ENCODE assay signal across 10 cellular contexts in the genomic region with DNA sequence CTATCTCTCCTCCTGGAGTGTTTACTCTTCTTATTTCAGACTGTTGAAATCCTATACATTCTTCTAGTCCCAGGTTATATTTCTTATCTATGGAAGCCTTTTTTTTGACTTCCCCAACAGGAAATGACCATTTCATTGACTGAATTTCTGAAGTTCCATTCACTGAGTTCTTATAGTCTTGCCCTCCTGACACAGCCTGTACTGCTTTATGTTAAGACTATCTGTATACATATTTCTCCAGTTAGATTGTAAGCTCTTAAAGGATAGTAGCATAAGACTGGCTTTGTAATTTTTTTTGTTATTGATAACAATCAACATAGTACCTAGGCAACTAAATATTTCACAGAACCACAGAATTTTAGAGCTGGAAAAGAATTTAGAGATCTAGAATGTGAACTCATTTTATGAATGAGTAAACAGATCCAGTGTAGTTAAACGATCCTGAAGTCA. TPM values are rescaled to one million over a fixed set of nuclear protein-coding genes. Genes with fewer than 3 reads are reported as not detected.
DNase-seq lines count a peak whose midpoint lies in the region; ATAC-seq, FAIRE-seq and TF ChIP-seq lines count a peak whose summit lies in the region.
"Had no signal": no experiment of that assay in that cellular context is flagged by ENCODE, and none has a peak within 500 bp of the region (broad histone marks: within the 10 kb centered on the region; RNA-seq: fewer than 3 reads in every experiment).

No MANE protein-coding gene starts in this region.

- H3K27ac ChIP-seq in keratinocyte (ENCODE audit: control insufficient read depth, insufficient read depth, low read length) = peak overlapping the region; percentile 87
- H3K27ac ChIP-seq in uterus = peak overlapping the region; percentile 25 to 45

- peak overlapping the region; percentile 29 for H3K4me2 ChIP-seq in keratinocyte (ENCODE audit: control insufficient read depth, extremely low read depth, insufficient read depth, low read depth, low read length)

- H3K79me2 ChIP-seq in keratinocyte (ENCODE audit: control insufficient read depth, insufficient read depth, low read length) = peaks cover 70% of the 10 kb centered on the region

- H3K4me1 Mint-ChIP-seq in natural killer cell (peaks cover 24 to 31% of the 10 kb centered on the region in 2 donors), immature natural killer cell (peaks cover 25 to 33% of the 10 kb centered on the region in 2 donors)
- H3K4me1 Mint-ChIP-seq in natural killer cell treated with Interleukin-12 subunit alpha and Interleukin-12 subunit beta and Interleukin-15 and Interleukin-18, amount 100 ng/mL, for 72 hours (ENCODE audit: low read depth in 2 of 2) = peaks cover 45 to 54% of the 10 kb centered on the region in 2 donors
- peaks cover 77% of the 10 kb centered on the region for H3K4me1 Mint-ChIP-seq in activated naive CD8-positive, alpha-beta T cell (ENCODE audit: low read depth)

- dilution Hi-C loops in keratinocyte (cut with MboI; ENCODE audit: extremely low pct_ligation_motif_present, low sequenced_read_pairs) = no loop called here

- H3K36me3 ChIP-seq in keratinocyte (ENCODE audit: control insufficient read depth in 2 of 2, extremely low read depth in 1 of 2, insufficient read depth in 2 of 2, low read length in 2 of 2) = no peaks in the 10 kb centered on the region
- no peaks in the 10 kb centered on the region for H3K36me3 ChIP-seq in uterus

- H3K36me3 Mint-ChIP-seq in natural killer cell (no peaks in the 10 kb centered on the region), immature natural killer cell (no peaks in the 10 kb centered on the region)
- no peaks in the 10 kb centered on the region for H3K36me3 Mint-ChIP-seq in natural killer cell treated with Interleukin-12 subunit alpha and Interleukin-12 subunit beta and Interleukin-15 and Interleukin-18, amount 100 ng/mL, for 72 hours
- H3K36me3 Mint-ChIP-seq in activated naive CD8-positive, alpha-beta T cell = no peaks in the 10 kb centered on the region
- H3K36me3 Mint-ChIP-seq: CD14-positive monocyte had no signal

- H3K4me1 ChIP-seq in keratinocyte (ENCODE audit: control insufficient read depth, extremely low read depth, insufficient read depth, low read length) = peaks cover 74% of the 10 kb centered on the region
- H3K4me1 ChIP-seq in uterus = peaks cover 0 to 3% of the 10 kb centered on the region in 2 donors

- H3K9me3 ChIP-seq in keratinocyte (ENCODE audit: control insufficient read depth, low read depth, low read length) (no peaks in the 10 kb centered on the region), uterus (no peaks in the 10 kb centered on the region)

- TF ChIP-seq CTCF in natural killer cell (IDR thresholded peaks at IDR 0.05) (no peak), keratinocyte (optimal IDR thresholded peaks at IDR 0.05 in 1 of 3, IDR thresholded peaks at IDR 0.05 in 1 of 3, conservative IDR thresholded peaks at IDR 0.05 in 1 of 3; ENCODE audit: extremely low read depth in 1 of 3, insufficient read depth in 2 of 3, low read length in 3 of 3) (no peak), uterus (IDR thresholded peaks at IDR 0.05) (no peak)

- TF ChIP-seq POLR2A in uterus (IDR thresholded peaks at IDR 0.05) = no peak

- no peaks in the 10 kb centered on the region for H3K9me3 Mint-ChIP-seq in natural killer cell
- no peaks in the 10 kb centered on the region for H3K9me3 Mint-ChIP-seq in natural killer cell treated with Interleukin-12 subunit alpha and Interleukin-12 subunit beta and Interleukin-15 and Interleukin-18, amount 100 ng/mL, for 72 hours
- no peaks in the 10 kb centered on the region for H3K9me3 Mint-ChIP-seq in activated naive CD8-positive, alpha-beta T cell (ENCODE audit: low read depth)
- H3K9me3 Mint-ChIP-seq in immature natural killer cell = no peaks in the 10 kb centered on the region
- H3K9me3 Mint-ChIP-seq: CD14-positive monocyte had no signal

- no peak for FAIRE-seq in keratinocyte (lab: Jason Lieb, UNC)

- H4K20me1 ChIP-seq in keratinocyte (ENCODE audit: control insufficient read depth, extremely low read depth, insufficient read depth, low read length) = no peaks in the 10 kb centered on the region

- H3K27me3 Mint-ChIP-seq in natural killer cell (ENCODE audit: low read depth in 2 of 2) = no peaks in the 10 kb centered on the region
- H3K27me3 Mint-ChIP-seq in natural killer cell treated with Interleukin-12 subunit alpha and Interleukin-12 subunit beta and Interleukin-15 and Interleukin-18, amount 100 ng/mL, for 72 hours = no peaks in the 10 kb centered on the region
- H3K27me3 Mint-ChIP-seq in activated naive CD8-positive, alpha-beta T cell = no peaks in the 10 kb centered on the region
- H3K27me3 Mint-ChIP-seq in immature natural killer cell (ENCODE audit: low read depth in 3 of 3) = peaks cover 0 to 9% (median 2%) of the 10 kb centered on the region in 3 donors

- H3K27me3 ChIP-seq in keratinocyte (ENCODE audit: control insufficient read depth, extremely low read depth, insufficient read depth, low read length) (no peaks in the 10 kb centered on the region), uterus (no peaks in the 10 kb centered on the region)

- intact Hi-C loops in natural killer cell (cut with micrococcal nuclease) = loop anchor here (5.0 to 10.0 kb wide), 2 partner anchors 38 to 225 kb away; no protein-coding TSS in a partner anchor
- intact Hi-C loops in uterus (cut with DNase I; ENCODE audit: low total_unique reads) = loop anchor here (5.0 kb wide), 1 partner anchor 82 kb away; no protein-coding TSS in a partner anchor

- no peak overlapping the region for H2AFZ ChIP-seq in keratinocyte (ENCODE audit: control insufficient read depth, low read length)

- H3K27ac Mint-ChIP-seq in natural killer cell (peak overlapping the region; percentile 5 to 72), immature natural killer cell (peak overlapping the region in 3 of 6 donors; percentile 21 to 74 (median 45))
- H3K27ac Mint-ChIP-seq in natural killer cell treated with Interleukin-12 subunit alpha and Interleukin-12 subunit beta and Interleukin-15 and Interleukin-18, amount 100 ng/mL, for 72 hours = peak overlapping the region in 1 of 2 donors; percentile 98
- peak overlapping the region; percentile 95 for H3K27ac Mint-ChIP-seq in activated naive CD8-positive, alpha-beta T cell
- H3K27ac Mint-ChIP-seq: CD14-positive monocyte had no signal

- no peak for DNase-seq in natural killer cell
- DNase-seq in natural killer cell treated with Interleukin-12 subunit alpha and Interleukin-12 subunit beta and Interleukin-15 and Interleukin-18, amount 100 ng/mL, for 72 hours (ENCODE audit: low spot score) = no peak
- DNase-seq in keratinocyte (ENCODE audit: low read depth, low spot score) = no peak
- no peak for DNase-seq in uterus
- no peak for DNase-seq in immature natural killer cell
- DNase-seq: left colon had no signal

- H3K4me3 Mint-ChIP-seq in natural killer cell (no peak overlapping the region), immature natural killer cell (no peak overlapping the region)
- no peak overlapping the region for H3K4me3 Mint-ChIP-seq in natural killer cell treated with Interleukin-12 subunit alpha and Interleukin-12 subunit beta and Interleukin-15 and Interleukin-18, amount 100 ng/mL, for 72 hours
- H3K4me3 Mint-ChIP-seq in activated naive CD8-positive, alpha-beta T cell = peak overlapping the region; percentile 64
- H3K4me3 Mint-ChIP-seq: CD14-positive monocyte had no signal

- H3K9me1 ChIP-seq in keratinocyte (ENCODE audit: control insufficient read depth, extremely low read depth, insufficient read depth, low read length) = no peaks in the 10 kb centered on the region

- H3K4me3 ChIP-seq in keratinocyte (ENCODE audit: control insufficient read depth in 2 of 3, extremely low read depth in 1 of 3, insufficient read depth in 2 of 3, low read depth in 1 of 3, low read length in 3 of 3) (no peak overlapping the region), uterus (no peak overlapping the region)

- ATAC-seq in natural killer cell (no peak), GM19467 (IDR thresholded peaks at IDR 0.05; ENCODE audit: unreplicated experiment) (no peak), GM21786 (IDR thresholded peaks at IDR 0.05; ENCODE audit: unreplicated experiment) (no peak)
- no peak for ATAC-seq in natural killer cell treated with Interleukin-12 subunit alpha and Interleukin-12 subunit beta and Interleukin-15 and Interleukin-18, amount 100 ng/mL, for 72 hours
- ATAC-seq: left colon had no signal

- peak overlapping the region; percentile 43 for H3K9ac ChIP-seq in keratinocyte (ENCODE audit: control insufficient read depth, extremely low read depth, insufficient read depth, low read length)

RNA-seq across cellular contexts. Expression of a gene that starts 14.9 kb away (rescaled TPM):
- total RNA-seq in natural killer cell (100 to 1,000 TPM; 752 to 811 (median 752) TPM), uterus (100 to 1,000 TPM; 210 to 602 (median 573) TPM)
- 100 to 1,000 TPM; 370 to 514 TPM for total RNA-seq in natural killer cell treated with Interleukin-12 subunit alpha and Interleukin-12 subunit beta and Interleukin-15 and Interleukin-18, amount 100 ng/mL, for 72 hours
- polyA plus RNA-seq in keratinocyte (84.8 to 111 TPM (median 96.9 TPM) in 3 replicates), immature natural killer cell (100 to 1,000 TPM in 1 of 3 donors, 10 to 100 TPM in 2; 12.7 to 152 (median 12.9) TPM)
- polyA plus RNA-seq in keratinocyte (2011; ENCODE audit: low read depth) = 210 TPM
- 32.6 and 38.9 TPM in 2 replicates for polyA plus RNA-seq in keratinocyte (2011; cell fraction: cytosol; rRNA removed)
- 432 and 528 TPM in 2 replicates for polyA plus RNA-seq in keratinocyte (2011; cell fraction: nucleus; rRNA removed)
- polyA plus RNA-seq in keratinocyte (2012; ENCODE audit: low replicate concordance) = 132 and 145 TPM in 2 replicates
- 223 to 562 TPM (median 369 TPM) in 3 replicates for polyA minus RNA-seq in keratinocyte
- 87.1 TPM for polyA minus RNA-seq in keratinocyte (2011; cell fraction: cytosol; rRNA and poly(A)+ RNA removed)
- 697 and 1,508 TPM in 2 replicates for polyA minus RNA-seq in keratinocyte (2011; cell fraction: nucleus; rRNA and poly(A)+ RNA removed)
